ENCODE assay signal across 1 cellular context in the genomic region with DNA sequence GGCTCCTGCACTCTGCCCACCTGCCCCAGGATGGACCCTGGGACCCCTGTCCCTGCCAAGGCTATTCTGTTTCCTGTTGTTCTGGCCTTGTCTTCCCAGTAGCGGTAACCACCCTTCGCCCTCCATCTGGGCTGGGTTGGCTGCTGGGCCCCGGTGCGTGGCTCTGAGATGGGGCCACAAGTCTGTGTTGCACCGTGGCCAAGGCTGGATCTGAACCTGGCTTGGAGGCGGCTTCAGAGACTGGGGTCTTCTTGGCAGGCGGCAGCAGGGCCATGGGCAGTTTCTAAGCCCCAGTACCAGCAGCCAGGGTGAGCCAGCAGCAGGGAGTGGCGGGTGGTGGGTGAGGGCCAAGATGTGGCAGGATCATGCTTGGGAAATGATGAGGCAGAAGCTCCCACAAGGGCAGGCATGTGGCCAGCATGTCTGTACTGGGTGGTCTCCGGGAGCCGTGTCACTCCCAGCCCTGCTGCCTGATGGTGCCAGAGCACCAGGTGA.
TF ChIP-seq lines count a peak whose summit lies in the region.

No MANE protein-coding gene starts in this region.

TF ChIP-seq in HEK293T, 16 proteins besides CTCF, POLR2A, EP300 and RAD21 (continued from another document):
- TF ChIP-seq CTBP1 (IDR thresholded peaks at IDR 0.05; ENCODE audit: borderline replicate concordance) = no peak
